ENCODE assay signal across 18 cellular contexts in genomic region chr7:51606601-51607154, GRCh38.
A peak's percentile ranks its signal among the peaks of the same experiment; 100 is the strongest.
DNase-seq lines count a peak whose midpoint lies in the region; ATAC-seq, FAIRE-seq and TF ChIP-seq lines count a peak whose summit lies in the region.
"Had no signal": no experiment of that assay in that cellular context is flagged by ENCODE, and none has a peak within 500 bp of the region (broad histone marks: within the 10 kb centered on the region; RNA-seq: fewer than 3 reads in every experiment).

No MANE protein-coding gene starts in this region.

- BruUV-seq in Caco-2 (replicated peaks; lab: Mats Ljungman, UMichigan): no TSS peak

- intact Hi-C loops in Caco-2 (cut with micrococcal nuclease; ENCODE audit: unreplicated experiment): loop anchor here (1.0 to 10.0 kb wide), 10 partner anchors 15 to 1042 kb away; partner anchors contain the start of gene DDC
- intact Hi-C loops in left colon (cut with DNase I, micrococcal nuclease): no loop called here

- no peaks in the 10 kb centered on the region for H3K27me3 Mint-ChIP-seq in Caco-2 (ENCODE audit: insufficient read depth, unreplicated experiment)
- H3K27me3 Mint-ChIP-seq: activated CD8-positive, alpha-beta memory T cell treated with anti-CD3 and anti-CD28 coated beads, Interleukin-2, amount 10 ng/mL, durations not matched to agents 7 days and 5 days; activated naive CD8-positive, alpha-beta T cell treated with anti-CD3 and anti-CD28 coated beads, Interleukin-2, amount 10 ng/mL, durations not matched to agents 7 days and 5 days had no signal

- TF ChIP-seq CTCF in Caco-2 (IDR thresholded peaks at IDR 0.05; ENCODE audit: insufficient read depth in 1 of 2, low read depth in 1 of 2, low read length in 1 of 2, severe bottlenecking in 1 of 2, unreplicated experiment in 1 of 2): no peak
- TF ChIP-seq CTCF in right atrium auricular region (IDR thresholded peaks at IDR 0.05): no peak

- no peak overlapping the region for H3K27ac ChIP-seq in right atrium auricular region
- H3K27ac ChIP-seq: lower lobe of right lung, SK-N-MC had no signal

- peaks cover 7% of the 10 kb centered on the region; the same call in 1 of the 2 replicates for H3K9me3 ChIP-seq in Caco-2
- H3K9me3 ChIP-seq in right atrium auricular region: no peaks in the 10 kb centered on the region
- H3K9me3 ChIP-seq: lower lobe of right lung had no signal

- H3K4me1 ChIP-seq in Caco-2 (peaks cover 28% of the 10 kb centered on the region), right atrium auricular region (no peaks in the 10 kb centered on the region)
- H3K4me1 ChIP-seq: lower lobe of right lung had no signal

- CTCF ChIA-PET in Caco-2 (lab: Charles Lee): no interaction called here

- H3K4me3 Mint-ChIP-seq in Caco-2 (ENCODE audit: unreplicated experiment): peak overlapping the region; percentile 59
- H3K4me3 Mint-ChIP-seq: activated CD8-positive, alpha-beta memory T cell treated with anti-CD3 and anti-CD28 coated beads, Interleukin-2, amount 10 ng/mL, durations not matched to agents 7 days and 5 days; activated naive CD8-positive, alpha-beta T cell treated with anti-CD3 and anti-CD28 coated beads, Interleukin-2, amount 10 ng/mL, durations not matched to agents 7 days and 5 days; CD8-positive, alpha-beta memory T cell had no signal

- POLR2A ChIA-PET in Caco-2 (lab: Charles Lee): no interaction called here

- no peaks in the 10 kb centered on the region for H3K27me3 ChIP-seq in Caco-2 (replicated peaks; ENCODE audit: control insufficient read depth, insufficient read depth, low read length)
- H3K27me3 ChIP-seq in right atrium auricular region: no peaks in the 10 kb centered on the region

- H3K9me3 Mint-ChIP-seq in Caco-2 (ENCODE audit: unreplicated experiment): peaks cover 13% of the 10 kb centered on the region

- DNase-seq in Caco-2: peak; percentile 79 to 94
- DNase-seq in HT1080 (ENCODE audit: low read depth): peak; percentile 76
- DNase-seq in RKO (ENCODE audit: low spot score): peak; percentile 63
- peak; percentile 66 to 76 for DNase-seq in left colon
- DNase-seq in right atrium auricular region (ENCODE audit: low spot score): no peak
- no peak for DNase-seq in frontal cortex (ENCODE audit: low spot score in 2 of 2)
- DNase-seq: activated CD8-positive, alpha-beta memory T cell treated with anti-CD3 and anti-CD28 coated beads, Interleukin-2, amount 10 ng/mL, durations not matched to agents 7 days and 5 days; activated naive CD8-positive, alpha-beta T cell treated with anti-CD3 and anti-CD28 coated beads, Interleukin-2, amount 10 ng/mL, durations not matched to agents 7 days and 5 days; CD8-positive, alpha-beta memory T cell; EL; lower lobe of right lung; NCI-H446; nucleus accumbens; stimulated activated CD4-positive, alpha-beta T cell treated with anti-CD3 and anti-CD28 coated beads, Interleukin-12 subunit alpha, Interleukin-12 subunit beta, amount 100 ng/mL, for 4 hours; T-helper 9 cell had no signal

- peaks cover 8% of the 10 kb centered on the region for H3K36me3 Mint-ChIP-seq in Caco-2 (ENCODE audit: insufficient read depth, unreplicated experiment)
- H3K36me3 Mint-ChIP-seq: activated CD8-positive, alpha-beta memory T cell treated with anti-CD3 and anti-CD28 coated beads, Interleukin-2, amount 10 ng/mL, durations not matched to agents 7 days and 5 days; activated naive CD8-positive, alpha-beta T cell treated with anti-CD3 and anti-CD28 coated beads, Interleukin-2, amount 10 ng/mL, durations not matched to agents 7 days and 5 days; CD8-positive, alpha-beta memory T cell had no signal

- ATAC-seq in left colon (peak; percentile 93), GM21360 (IDR thresholded peaks at IDR 0.05; ENCODE audit: unreplicated experiment) (no peak)
- ATAC-seq: activated CD8-positive, alpha-beta memory T cell treated with anti-CD3 and anti-CD28 coated beads, Interleukin-2, amount 10 ng/mL, durations not matched to agents 7 days and 5 days; lower lobe of right lung had no signal

- no peak for FAIRE-seq in frontal cortex (lab: Jason Lieb, UNC)
- FAIRE-seq: endometrium had no signal

- H3K4me3 ChIP-seq in Caco-2 (ENCODE audit: low read depth, low read length) (no peak overlapping the region), right atrium auricular region (no peak overlapping the region)
- H3K4me3 ChIP-seq: lower lobe of right lung, SK-N-MC had no signal

- H3K36me3 ChIP-seq in Caco-2 (ENCODE audit: control insufficient read depth, insufficient read depth, low read length) (no peaks in the 10 kb centered on the region), right atrium auricular region (no peaks in the 10 kb centered on the region)
- H3K36me3 ChIP-seq: lower lobe of right lung had no signal

- peak overlapping the region; percentile 88 for H3K27ac Mint-ChIP-seq in Caco-2 (ENCODE audit: unreplicated experiment)
- H3K27ac Mint-ChIP-seq: activated CD8-positive, alpha-beta memory T cell treated with anti-CD3 and anti-CD28 coated beads, Interleukin-2, amount 10 ng/mL, durations not matched to agents 7 days and 5 days; activated naive CD8-positive, alpha-beta T cell treated with anti-CD3 and anti-CD28 coated beads, Interleukin-2, amount 10 ng/mL, durations not matched to agents 7 days and 5 days had no signal

- peaks cover 9% of the 10 kb centered on the region for H3K4me1 Mint-ChIP-seq in Caco-2 (ENCODE audit: low read depth, unreplicated experiment)
- H3K4me1 Mint-ChIP-seq: activated CD8-positive, alpha-beta memory T cell treated with anti-CD3 and anti-CD28 coated beads, Interleukin-2, amount 10 ng/mL, durations not matched to agents 7 days and 5 days; activated naive CD8-positive, alpha-beta T cell treated with anti-CD3 and anti-CD28 coated beads, Interleukin-2, amount 10 ng/mL, durations not matched to agents 7 days and 5 days; CD8-positive, alpha-beta memory T cell had no signal

Comparison
In these comparisons a context has a peak if more than half of its experiments do, and no peak if none do; other contexts are left out.
1. DNase-seq: peak in Caco-2 (2 of 2), HT1080 (single experiment), RKO (single experiment) and left colon (2 of 2); none in right atrium auricular region (single experiment) and frontal cortex (0 of 2).